Comparison of ENCODE assay signal across 1 cellular context in genomic region chr15:22760792-22761191, GRCh38. TPM values are rescaled to one million over a fixed set of nuclear protein-coding genes. Genes with fewer than 3 reads are reported as not detected.
DNase-seq lines count a peak whose midpoint lies in the region; ATAC-seq, FAIRE-seq and TF ChIP-seq lines count a peak whose summit lies in the region.
"Not testable (repeated sequence)": the region's sequence is repeated elsewhere in the genome, so short reads cannot be mapped to it uniquely, and the experiment has no call there.

No MANE protein-coding gene starts in this region.

- TF ChIP-seq POLR2A in HepG2 (IDR thresholded peaks at IDR 0.05; ENCODE audit: insufficient read depth in 1 of 2, low read depth in 2 of 2, low read length in 2 of 2), result not testable (repeated sequence)

- not testable (repeated sequence) for H3K27me3 ChIP-seq in HepG2 (ENCODE audit: control insufficient read depth in 1 of 2, insufficient read depth in 2 of 2, low read length in 2 of 2)

- H3K27ac ChIP-seq in HepG2 (ENCODE audit: extremely low read length, insufficient read depth, low read length), result peak overlapping the region; percentile 56

- not testable (repeated sequence) for H3K79me2 ChIP-seq in HepG2 (ENCODE audit: insufficient read depth, low read length)

- H3K4me2 ChIP-seq in HepG2 (ENCODE audit: low read depth, low read length), result not testable (repeated sequence)

- not testable (repeated sequence) for H3K9me3 ChIP-seq in HepG2 (ENCODE audit: low read length)

- not testable (repeated sequence) for FAIRE-seq in HepG2 (lab: Jason Lieb, UNC)

- 11% methylated on average over 6 of the region's 6 CpGs for WGBS in HepG2 (ENCODE audit: low lambda C conversion rate)

- not testable (repeated sequence) for H3K9ac ChIP-seq in HepG2 (ENCODE audit: insufficient read depth, low read depth, low read length)

- not testable (repeated sequence) for H3K4me1 ChIP-seq in HepG2 (ENCODE audit: insufficient read depth, low read length)

- CTCF ChIA-PET in HepG2 (lab: Yijun Ruan, JAX; ENCODE audit: low intra/inter-chr PET ratio, low total read pairs), result not testable (repeated sequence)

- not testable (repeated sequence) for H4K20me1 ChIP-seq in HepG2 (ENCODE audit: insufficient read depth, low read length)

- not testable (repeated sequence) for H3K36me3 ChIP-seq in HepG2 (replicated peaks in 1 of 2; ENCODE audit: control insufficient read depth in 1 of 2, insufficient read depth in 2 of 2, low read length in 2 of 2)

- intact Hi-C loops in HepG2 (cut with micrococcal nuclease; ENCODE audit: unreplicated experiment), result not testable (repeated sequence)

- POLR2A ChIA-PET in HepG2 (lab: Yijun Ruan, JAX), result not testable (repeated sequence)

- TF ChIP-seq RAD21 in HepG2 (CRISPR knock-in tag; IDR thresholded peaks at IDR 0.05), result not testable (repeated sequence)

- not testable (repeated sequence) for TF ChIP-seq CTCF in HepG2 (CRISPR knock-in tag; IDR thresholded peaks at IDR 0.05)

- DNase-seq in HepG2 (ENCODE audit: low spot score), result peak; percentile 24

- peak; percentile 86 for ATAC-seq in HepG2

- in situ Hi-C loops in HepG2 (cut with HindIII; ENCODE audit: extremely low pct_ligation_motif_present, low pct_unique_long_range_greater_than_20kb), result not testable (repeated sequence)

- BruUV-seq in HepG2 (replicated peaks; lab: Mats Ljungman, UMichigan), result not testable (repeated sequence)

- not testable (repeated sequence) for TF ChIP-seq EP300 in HepG2 (IDR thresholded peaks at IDR 0.05; ENCODE audit: low read depth in 2 of 2, low read length in 2 of 2); HepG2 (CRISPR knock-in tag; IDR thresholded peaks at IDR 0.05; ENCODE audit: borderline replicate concordance)

- H2AFZ ChIP-seq in HepG2 (ENCODE audit: low read length), result not testable (repeated sequence)

- not testable (repeated sequence) for H3K4me3 ChIP-seq in HepG2 (replicated peaks in 1 of 3; ENCODE audit: insufficient read depth in 1 of 3, low read depth in 2 of 3, low read length in 3 of 3)

TF ChIP-seq in HepG2, 621 proteins besides CTCF, POLR2A, EP300 and RAD21:
- 0 out of 2 replicates have a peak, but pooled peaks have one; percentile 36 for TF ChIP-seq KDM6A (CRISPR knock-in tag; IDR thresholded peaks at IDR 0.05; ENCODE audit: low read depth)
- 0 out of 2 replicates have a peak, but pooled peaks have one; percentile 35 for TF ChIP-seq SOX5 (CRISPR knock-in tag; IDR thresholded peaks at IDR 0.05; ENCODE audit: borderline replicate concordance)
- not testable (repeated sequence) for TF ChIP-seq FOXP1 (IDR thresholded peaks at IDR 0.05)
- TF ChIP-seq FOXP1 (CRISPR knock-in tag; IDR thresholded peaks at IDR 0.05), result peak; percentile 64
- TF ChIP-seq MIXL1 (CRISPR knock-in tag; IDR thresholded peaks at IDR 0.05), result peak; percentile 63; the same call in 1 of the 2 replicates
- TF ChIP-seq, protein P1, sequence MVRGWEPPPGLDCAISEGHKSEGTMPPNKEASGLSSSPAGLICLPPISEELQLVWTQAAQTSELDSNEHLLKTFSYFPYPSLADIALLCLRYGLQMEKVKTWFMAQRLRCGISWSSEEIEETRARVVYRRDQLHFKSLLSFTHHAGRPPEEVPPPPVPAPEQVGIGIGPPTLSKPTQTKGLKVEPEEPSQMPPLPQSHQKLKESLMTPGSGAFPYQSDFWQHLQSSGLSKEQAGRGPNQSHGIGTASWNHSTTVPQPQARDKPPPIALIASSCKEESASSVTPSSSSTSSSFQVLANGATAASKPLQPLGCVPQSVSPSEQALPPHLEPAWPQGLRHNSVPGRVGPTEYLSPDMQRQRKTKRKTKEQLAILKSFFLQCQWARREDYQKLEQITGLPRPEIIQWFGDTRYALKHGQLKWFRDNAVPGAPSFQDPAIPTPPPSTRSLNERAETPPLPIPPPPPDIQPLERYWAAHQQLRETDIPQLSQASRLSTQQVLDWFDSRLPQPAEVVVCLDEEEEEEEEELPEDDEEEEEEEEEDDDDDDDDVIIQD (CRISPR knock-in tag; IDR thresholded peaks at IDR 0.05; ENCODE audit: low read depth), result peak; percentile 71; the same call in 1 of the 2 replicates
- 0 out of 2 replicates have a peak, but pooled peaks have one; percentile 19 for TF ChIP-seq GATAD2A (CRISPR knock-in tag; IDR thresholded peaks at IDR 0.05)
- peak; percentile 35 for TF ChIP-seq PAXIP1 (CRISPR knock-in tag; conservative IDR thresholded peaks at IDR 0.05)
- TF ChIP-seq, protein P2, sequence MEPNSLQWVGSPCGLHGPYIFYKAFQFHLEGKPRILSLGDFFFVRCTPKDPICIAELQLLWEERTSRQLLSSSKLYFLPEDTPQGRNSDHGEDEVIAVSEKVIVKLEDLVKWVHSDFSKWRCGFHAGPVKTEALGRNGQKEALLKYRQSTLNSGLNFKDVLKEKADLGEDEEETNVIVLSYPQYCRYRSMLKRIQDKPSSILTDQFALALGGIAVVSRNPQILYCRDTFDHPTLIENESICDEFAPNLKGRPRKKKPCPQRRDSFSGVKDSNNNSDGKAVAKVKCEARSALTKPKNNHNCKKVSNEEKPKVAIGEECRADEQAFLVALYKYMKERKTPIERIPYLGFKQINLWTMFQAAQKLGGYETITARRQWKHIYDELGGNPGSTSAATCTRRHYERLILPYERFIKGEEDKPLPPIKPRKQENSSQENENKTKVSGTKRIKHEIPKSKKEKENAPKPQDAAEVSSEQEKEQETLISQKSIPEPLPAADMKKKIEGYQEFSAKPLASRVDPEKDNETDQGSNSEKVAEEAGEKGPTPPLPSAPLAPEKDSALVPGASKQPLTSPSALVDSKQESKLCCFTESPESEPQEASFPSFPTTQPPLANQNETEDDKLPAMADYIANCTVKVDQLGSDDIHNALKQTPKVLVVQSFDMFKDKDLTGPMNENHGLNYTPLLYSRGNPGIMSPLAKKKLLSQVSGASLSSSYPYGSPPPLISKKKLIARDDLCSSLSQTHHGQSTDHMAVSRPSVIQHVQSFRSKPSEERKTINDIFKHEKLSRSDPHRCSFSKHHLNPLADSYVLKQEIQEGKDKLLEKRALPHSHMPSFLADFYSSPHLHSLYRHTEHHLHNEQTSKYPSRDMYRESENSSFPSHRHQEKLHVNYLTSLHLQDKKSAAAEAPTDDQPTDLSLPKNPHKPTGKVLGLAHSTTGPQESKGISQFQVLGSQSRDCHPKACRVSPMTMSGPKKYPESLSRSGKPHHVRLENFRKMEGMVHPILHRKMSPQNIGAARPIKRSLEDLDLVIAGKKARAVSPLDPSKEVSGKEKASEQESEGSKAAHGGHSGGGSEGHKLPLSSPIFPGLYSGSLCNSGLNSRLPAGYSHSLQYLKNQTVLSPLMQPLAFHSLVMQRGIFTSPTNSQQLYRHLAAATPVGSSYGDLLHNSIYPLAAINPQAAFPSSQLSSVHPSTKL (CRISPR knock-in tag; IDR thresholded peaks at IDR 0.05), result 0 out of 2 replicates have a peak, but pooled peaks have one; percentile 11
- TF ChIP-seq HNF4A (CRISPR knock-in tag; IDR thresholded peaks at IDR 0.05), result peak; percentile 66

RNA-seq across cellular contexts. Expression of gene NIPA1, which starts 25.7 kb away (rescaled TPM):
- 13.2 and 14.8 TPM in 2 replicates for total RNA-seq in HepG2 (2016; rRNA removed; fragmentation: Illumina TruSeq; extraction: Trizol)
- total RNA-seq in HepG2 (2016; cell fraction: cytosol; rRNA removed; fragmentation: Illumina TruSeq; extraction: Trizol; ENCODE audit: low read depth), result 6.1 and 6.3 TPM in 2 replicates
- 12.8 and 13.6 TPM in 2 replicates for total RNA-seq in HepG2 (2016; cell fraction: insoluble cytoplasmic fraction; rRNA removed; fragmentation: Illumina TruSeq; extraction: Trizol)
- total RNA-seq in HepG2 (2016; cell fraction: membrane; rRNA removed; fragmentation: Illumina TruSeq; extraction: Trizol), result 12.4 and 12.9 TPM in 2 replicates
- 18.9 and 19.6 TPM in 2 replicates for total RNA-seq in HepG2 (2016; cell fraction: nucleus; rRNA removed; fragmentation: Illumina TruSeq; extraction: Trizol)
- polyA plus RNA-seq in HepG2 (2011; rRNA removed), result 16.8 and 19.6 TPM in 2 replicates
- polyA plus RNA-seq in HepG2 (2011; cell fraction: cytosol; rRNA removed), result 13.8 and 15.9 TPM in 2 replicates
- 22.9 and 26.6 TPM in 2 replicates for polyA plus RNA-seq in HepG2 (2011; cell fraction: nucleus; rRNA removed)
- polyA plus RNA-seq in HepG2 (2012), result 15.7 and 17.2 TPM in 2 replicates
- polyA plus RNA-seq in HepG2 (2016; cell fraction: cytosol; fragmentation: Illumina TruSeq; extraction: Trizol; ENCODE audit: low read depth), result 4.9 and 5.5 TPM in 2 replicates
- polyA plus RNA-seq in HepG2 (2016; cell fraction: insoluble cytoplasmic fraction; fragmentation: Illumina TruSeq; extraction: Trizol; ENCODE audit: low read depth), result 8.6 and 9.4 TPM in 2 replicates
- 7.3 and 7.7 TPM in 2 replicates for polyA plus RNA-seq in HepG2 (2016; cell fraction: membrane; fragmentation: Illumina TruSeq; extraction: Trizol; ENCODE audit: low read depth)
- 20.9 and 22.7 TPM in 2 replicates for polyA plus RNA-seq in HepG2 (2016; cell fraction: nucleus; fragmentation: Illumina TruSeq; extraction: Trizol; ENCODE audit: insufficient read depth, low read depth)
- 96.0 and 153 TPM in 2 replicates for polyA minus RNA-seq in HepG2 (2011; rRNA and poly(A)+ RNA removed; ENCODE audit: low replicate concordance)
- 25.6 and 27.9 TPM in 2 replicates for polyA minus RNA-seq in HepG2 (2011; cell fraction: cytosol; rRNA and poly(A)+ RNA removed)
- 19.3 and 24.1 TPM in 2 replicates for polyA minus RNA-seq in HepG2 (2011; cell fraction: nucleus; rRNA and poly(A)+ RNA removed)
